ENCODE assay signal across 4 cellular contexts in the genomic region with DNA sequence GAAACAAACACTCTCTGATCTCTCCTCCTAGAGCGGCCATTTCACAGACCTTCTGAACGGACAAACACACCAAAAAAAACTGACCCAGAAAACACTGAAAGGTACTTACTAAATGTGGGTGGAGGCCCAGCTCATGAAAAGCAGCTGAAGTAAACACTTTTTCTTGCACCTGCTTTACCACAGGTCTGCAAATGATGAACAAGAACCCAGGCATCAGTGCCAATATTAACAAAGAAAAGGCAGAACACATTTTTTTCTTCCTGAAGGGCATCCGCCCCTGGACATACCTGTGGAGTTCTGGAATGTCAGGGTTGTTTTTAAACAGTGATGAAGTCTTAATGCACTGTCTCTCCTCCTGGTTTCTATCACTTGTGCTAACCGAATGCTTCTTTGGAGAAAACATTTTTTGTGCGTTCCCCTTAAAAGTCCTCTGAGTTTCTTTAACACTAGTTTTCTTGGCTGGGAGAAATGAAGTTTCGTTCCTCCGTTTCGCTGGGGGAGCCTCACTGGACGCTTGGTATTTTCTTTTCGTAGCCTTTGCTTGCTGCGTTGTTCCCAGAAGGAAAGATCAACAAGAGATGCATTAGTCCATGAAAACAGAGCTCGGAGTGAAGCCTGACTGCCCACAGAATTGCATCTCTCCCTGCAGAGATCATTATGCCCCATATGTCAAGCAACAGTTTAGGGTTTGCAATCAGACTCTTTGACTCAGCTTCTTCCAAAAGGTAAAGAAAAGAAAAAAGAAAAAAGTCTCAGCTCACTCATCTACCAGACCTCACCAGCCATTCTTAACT.
TF ChIP-seq lines count a peak whose summit lies in the region.

No MANE protein-coding gene starts in this region.

TF ChIP-seq in GM23338, 12 proteins besides CTCF, POLR2A, EP300 and RAD21 (continues in another document):
- TF ChIP-seq EZH2phosphoT487 (IDR thresholded peaks at IDR 0.05; ENCODE audit: unreplicated experiment) (no peak), ZNF331 (CRISPR knock-in tag; IDR thresholded peaks at IDR 0.05; ENCODE audit: low read depth) (no peak)

TF ChIP-seq in H1, 55 proteins besides CTCF, POLR2A, EP300 and RAD21:
- TF ChIP-seq, protein P1, sequence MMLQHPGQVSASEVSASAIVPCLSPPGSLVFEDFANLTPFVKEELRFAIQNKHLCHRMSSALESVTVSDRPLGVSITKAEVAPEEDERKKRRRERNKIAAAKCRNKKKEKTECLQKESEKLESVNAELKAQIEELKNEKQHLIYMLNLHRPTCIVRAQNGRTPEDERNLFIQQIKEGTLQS (IDR thresholded peaks at IDR 0.05; ENCODE audit: insufficient read depth, low read depth, low read length): no peak
- TF ChIP-seq SP2 (IDR thresholded peaks at IDR 0.05; ENCODE audit: low read length) (no peak), HDAC6 (IDR thresholded peaks at IDR 0.05; ENCODE audit: low read depth, low read length) (no peak), FOSL1 (IDR thresholded peaks at IDR 0.05; ENCODE audit: insufficient read depth, low read depth, low read length) (no peak), CHD1 (IDR thresholded peaks at IDR 0.05; ENCODE audit: low read depth, low read length) (no peak), BRCA1 (IDR thresholded peaks at IDR 0.05; ENCODE audit: low read depth, low read length) (no peak), TAF1 (IDR thresholded peaks at IDR 0.05; ENCODE audit: low read depth, low read length) (no peak), CEBPB (IDR thresholded peaks at IDR 0.05; ENCODE audit: low read depth, low read length) (no peak), CHD2 (IDR thresholded peaks at IDR 0.05; ENCODE audit: low read length) (no peak), POLR2AphosphoS5 (IDR thresholded peaks at IDR 0.05; ENCODE audit: low read depth, low read length) (no peak), KDM5A (IDR thresholded peaks at IDR 0.05; ENCODE audit: low read length) (no peak), CREB1 (IDR thresholded peaks at IDR 0.05) (no peak), RXRA (IDR thresholded peaks at IDR 0.05; ENCODE audit: insufficient read depth, low read depth, low read length) (no peak), SIX5 (IDR thresholded peaks at IDR 0.05; ENCODE audit: low read depth, low read length) (no peak), JUN (IDR thresholded peaks at IDR 0.05; ENCODE audit: low read depth, low read length) (no peak), YY1 (IDR thresholded peaks at IDR 0.05; ENCODE audit: low read depth, low read length) (no peak)
- TF ChIP-seq, protein P2, sequence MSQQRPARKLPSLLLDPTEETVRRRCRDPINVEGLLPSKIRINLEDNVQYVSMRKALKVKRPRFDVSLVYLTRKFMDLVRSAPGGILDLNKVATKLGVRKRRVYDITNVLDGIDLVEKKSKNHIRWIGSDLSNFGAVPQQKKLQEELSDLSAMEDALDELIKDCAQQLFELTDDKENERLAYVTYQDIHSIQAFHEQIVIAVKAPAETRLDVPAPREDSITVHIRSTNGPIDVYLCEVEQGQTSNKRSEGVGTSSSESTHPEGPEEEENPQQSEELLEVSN (IDR thresholded peaks at IDR 0.05): no peak
TF ChIP-seq in H1: peak in this region for 0.

TF ChIP-seq in SK-N-SH, 30 proteins besides CTCF, POLR2A, EP300 and RAD21:
- TF ChIP-seq RFX5 (IDR thresholded peaks at IDR 0.05; ENCODE audit: low read length) (no peak), FOXJ3 (CRISPR knock-in tag; IDR thresholded peaks at IDR 0.05) (no peak), TEAD4 (IDR thresholded peaks at IDR 0.05; ENCODE audit: borderline replicate concordance, insufficient read depth) (no peak)
- TF ChIP-seq, protein P3, sequence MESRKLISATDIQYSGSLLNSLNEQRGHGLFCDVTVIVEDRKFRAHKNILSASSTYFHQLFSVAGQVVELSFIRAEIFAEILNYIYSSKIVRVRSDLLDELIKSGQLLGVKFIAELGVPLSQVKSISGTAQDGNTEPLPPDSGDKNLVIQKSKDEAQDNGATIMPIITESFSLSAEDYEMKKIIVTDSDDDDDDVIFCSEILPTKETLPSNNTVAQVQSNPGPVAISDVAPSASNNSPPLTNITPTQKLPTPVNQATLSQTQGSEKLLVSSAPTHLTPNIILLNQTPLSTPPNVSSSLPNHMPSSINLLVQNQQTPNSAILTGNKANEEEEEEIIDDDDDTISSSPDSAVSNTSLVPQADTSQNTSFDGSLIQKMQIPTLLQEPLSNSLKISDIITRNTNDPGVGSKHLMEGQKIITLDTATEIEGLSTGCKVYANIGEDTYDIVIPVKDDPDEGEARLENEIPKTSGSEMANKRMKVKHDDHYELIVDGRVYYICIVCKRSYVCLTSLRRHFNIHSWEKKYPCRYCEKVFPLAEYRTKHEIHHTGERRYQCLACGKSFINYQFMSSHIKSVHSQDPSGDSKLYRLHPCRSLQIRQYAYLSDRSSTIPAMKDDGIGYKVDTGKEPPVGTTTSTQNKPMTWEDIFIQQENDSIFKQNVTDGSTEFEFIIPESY (IDR thresholded peaks at IDR 0.05; ENCODE audit: borderline replicate concordance, low read depth): no peak

TF ChIP-seq in GM12891, 5 proteins besides CTCF, POLR2A, EP300 and RAD21:
- TF ChIP-seq SPI1 (IDR thresholded peaks at IDR 0.05; ENCODE audit: low read depth, low read length) (no peak), TAF1 (IDR thresholded peaks at IDR 0.05; ENCODE audit: low read depth, low read length) (no peak), POU2F2 (IDR thresholded peaks at IDR 0.05; ENCODE audit: low read depth, low read length) (no peak), PAX5 (IDR thresholded peaks at IDR 0.05; ENCODE audit: insufficient read depth, low read length, severe bottlenecking) (no peak), POLR2AphosphoS5 (IDR thresholded peaks at IDR 0.05; ENCODE audit: low read depth, low read length) (no peak)
